Comparison of ENCODE assay signal across 16 cellular contexts in genomic region chr2:37306024-37306423, GRCh38. TPM values are rescaled to one million over a fixed set of nuclear protein-coding genes. Genes with fewer than 3 reads are reported as not detected.
DNase-seq lines count a peak whose midpoint lies in the region; ATAC-seq, FAIRE-seq and TF ChIP-seq lines count a peak whose summit lies in the region.
"Had no signal": no experiment of that assay in that cellular context is flagged by ENCODE, and none has a peak within 500 bp of the region (broad histone marks: within the 10 kb centered on the region; RNA-seq: fewer than 3 reads in every experiment).

No MANE protein-coding gene starts in this region.

- FAIRE-seq in D721Med (lab: Jason Lieb, UNC): no peak

- ATAC-seq in GM21737 (IDR thresholded peaks at IDR 0.05; ENCODE audit: unreplicated experiment): no peak
- ATAC-seq: activated CD4-positive, CD25-positive, alpha-beta regulatory T cell treated with anti-CD3 and anti-CD28 coated beads, Interleukin-2, amount 50 U/mL, for 24 hours; activated naive CD8-positive, alpha-beta T cell treated with anti-CD3 and anti-CD28 coated beads, Interleukin-2, amount 50 U/mL, for 24 hours had no signal

- DNase-seq in COR-L47 (lab: John Stamatoyannopoulos, UW) (peak; percentile 90), NCI-H1092 treated with DMSO at 0.1 percent for 48 hours (lab: John Stamatoyannopoulos, UW) (peak; percentile 52), NCI-H345 treated with DMSO at 0.1 percent for 48 hours (lab: John Stamatoyannopoulos, UW; ENCODE audit: unreplicated experiment) (peak; percentile 58), dermis blood vessel endothelial cell (peak; percentile 58), OCI-M2 (lab: John Stamatoyannopoulos, UW; ENCODE audit: unreplicated experiment) (no peak), cerebellar cortex (ENCODE audit: low spot score) (no peak), D721Med (ENCODE audit: insufficient read length, low spot score) (no peak)
- DNase-seq: activated naive CD8-positive, alpha-beta T cell treated with anti-CD3 and anti-CD28 coated beads, Interleukin-2, amount 50 U/mL, for 24 hours; activated T-cell treated with anti-CD3 and anti-CD28 coated beads, Interleukin-2, amount 50 U/mL, for 1 hour; glutamatergic neuron; HFFc6; PC-9; stimulated activated CD4-positive, alpha-beta T cell treated with anti-CD3 and anti-CD28 coated beads, Interleukin-1b, Interleukin-23, amount 100 ng/mL, for 48 hours; upper lobe of left lung had no signal

- TF ChIP-seq CTCF in D721Med (IDR thresholded peaks at IDR 0.05; ENCODE audit: insufficient read depth, missing control alignments): no peak

RNA-seq across cellular contexts. Expression of gene PRKD3, which starts 18.6 kb away (rescaled TPM):
- 76.5 and 77.1 TPM in 2 replicates for total RNA-seq in dermis blood vessel endothelial cell

RNA-seq across cellular contexts. Expression of gene QPCT, which starts 38.4 kb away (rescaled TPM):
- 4.0 and 7.8 TPM in 2 replicates for total RNA-seq in dermis blood vessel endothelial cell

Comparison
In these comparisons a context has a peak if more than half of its experiments do, and no peak if none do; other contexts are left out.
1. DNase-seq: peak in COR-L47 (single experiment), NCI-H1092 treated with DMSO at 0.1 percent for 48 hours (single experiment), NCI-H345 treated with DMSO at 0.1 percent for 48 hours (single experiment) and dermis blood vessel endothelial cell (single experiment); none in OCI-M2 (single experiment), cerebellar cortex (single experiment) and D721Med (single experiment).